18 cellular contexts compared by ENCODE assay signal in genomic region chr16:86448306-86448705, GRCh38.
"Had no signal": no experiment of that assay in that cellular context is flagged by ENCODE, and none has a peak within 500 bp of the region (broad histone marks: within the 10 kb centered on the region; RNA-seq: fewer than 3 reads in every experiment).

No MANE protein-coding gene starts in this region.

- ATAC-seq: activated CD8-positive, alpha-beta memory T cell treated with anti-CD3 and anti-CD28 coated beads, Interleukin-2, amount 10 ng/mL, durations not matched to agents 7 days and 5 days; esophagus mucosa; left cardiac atrium; lower lobe of right lung; sciatic nerve; stimulated activated memory B cell treated with anti-CD40 and anti-IgM and Interleukin-4, amounts not matched to agents 10 μg/mL and 1 μg/mL and 100 μg/mL, for 72 hours had no signal

- DNase-seq: activated CD4-positive, alpha-beta memory T cell treated with anti-CD3 and anti-CD28 coated beads, Interleukin-2, amount 10 ng/mL, durations not matched to agents 7 days and 5 days; activated CD4-positive, alpha-beta T cell treated with anti-CD3 and anti-CD28 coated beads for 48 hours; activated CD4-positive, CD25-positive, alpha-beta regulatory T cell; activated CD8-positive, alpha-beta memory T cell treated with anti-CD3 and anti-CD28 coated beads, Interleukin-2, amount 10 ng/mL, durations not matched to agents 7 days and 5 days; activated naive CD4-positive, alpha-beta T cell treated with Interleukin-2 at 50 U/mL for 16 hours; activated naive CD8-positive, alpha-beta T cell treated with anti-CD3 and anti-CD28 coated beads, Interleukin-2, amount 10 ng/mL, durations not matched to agents 7 days and 5 days; amygdala; effector CD8-positive, alpha-beta T cell; left cardiac atrium; lower lobe of right lung; spleen; stimulated activated CD4-positive, alpha-beta T cell treated with anti-CD3 and anti-CD28 coated beads, Interleukin-4, amount 100 ng/mL, for 4 hours; tibial artery had no signal

- H3K27ac ChIP-seq: cardiac muscle cell, lower lobe of right lung, parathyroid adenoma, spleen, tibial artery had no signal
